8 cellular contexts compared by ENCODE assay signal in the genomic region with DNA sequence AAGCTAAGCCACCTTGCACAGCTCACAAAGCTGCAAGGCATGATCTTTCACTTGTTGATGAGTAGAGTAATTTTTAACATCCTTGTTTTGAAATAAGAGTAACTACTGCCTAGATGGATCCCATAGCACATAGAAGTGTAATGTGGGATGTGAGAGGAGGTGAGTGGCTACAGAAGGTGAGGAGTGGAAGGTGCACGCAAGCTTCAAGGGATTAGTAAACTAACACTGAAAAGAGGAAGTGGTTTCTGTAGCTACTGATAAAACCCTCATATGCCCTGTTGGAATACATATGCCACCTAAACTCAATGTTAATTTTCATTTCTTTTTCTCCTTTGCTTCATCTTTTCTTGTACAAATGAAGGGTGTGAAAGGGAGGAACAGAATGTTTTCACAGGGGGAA. TPM values are rescaled to one million over a fixed set of nuclear protein-coding genes. Genes with fewer than 3 reads are reported as not detected.
DNase-seq lines count a peak whose midpoint lies in the region; ATAC-seq and TF ChIP-seq lines count a peak whose summit lies in the region.
"Had no signal": no experiment of that assay in that cellular context is flagged by ENCODE, and none has a peak within 500 bp of the region (broad histone marks: within the 10 kb centered on the region; RNA-seq: fewer than 3 reads in every experiment).

No MANE protein-coding gene starts in this region.

- TF ChIP-seq EP300 in SK-N-SH (IDR thresholded peaks at IDR 0.05; ENCODE audit: borderline replicate concordance in 1 of 2, low read depth in 1 of 2, low read length in 1 of 2) = no peak

- 94% methylated on average over 1 of the region's 1 CpG for WGBS in SK-N-SH (ENCODE audit: low lambda C conversion rate)

- no peaks in the 10 kb centered on the region for H4K20me1 ChIP-seq in SK-N-SH (ENCODE audit: insufficient read depth)

- no peak overlapping the region for H3K4me2 ChIP-seq in SK-N-SH

- no peak overlapping the region for H3K9ac ChIP-seq in SK-N-SH

- no peaks in the 10 kb centered on the region for H3K36me3 Mint-ChIP-seq in nephron progenitor cell (ENCODE audit: low read depth)

- no peaks in the 10 kb centered on the region for H3K79me2 ChIP-seq in SK-N-SH (ENCODE audit: insufficient read depth)

- H2AFZ ChIP-seq in SK-N-SH (ENCODE audit: low read depth) = no peak overlapping the region

- H3K36me3 ChIP-seq in HEK293 (ENCODE audit: control insufficient read depth in 2 of 2, insufficient read depth in 1 of 2, low read length in 2 of 2) (no peaks in the 10 kb centered on the region), SK-N-SH (replicated peaks in 1 of 2; ENCODE audit: control insufficient read depth in 1 of 2, insufficient read depth in 2 of 2, low read length in 1 of 2) (no peaks in the 10 kb centered on the region), ascending aorta (no peaks in the 10 kb centered on the region)

- H3K9me3 ChIP-seq in HEK293 (ENCODE audit: control insufficient read depth, insufficient read depth, low read depth, low read length) (no peaks in the 10 kb centered on the region), SK-N-SH (no peaks in the 10 kb centered on the region), ascending aorta (no peaks in the 10 kb centered on the region)

- no peaks in the 10 kb centered on the region for H3K4me1 ChIP-seq in HEK293 (ENCODE audit: control insufficient read depth, insufficient read depth, low read length)
- H3K4me1 ChIP-seq in SK-N-SH (ENCODE audit: control insufficient read depth in 1 of 2, insufficient read depth in 2 of 2, low read depth in 1 of 2, low read length in 1 of 2) = peaks cover 0 to 10% of the 10 kb centered on the region in 2 experiments; a peak in 1 of 4 replicates
- no peaks in the 10 kb centered on the region for H3K4me1 ChIP-seq in ascending aorta

- H3K4me3 Mint-ChIP-seq in nephron progenitor cell = no peak overlapping the region

- POLR2A ChIA-PET in HEK293 (lab: Yijun Ruan, JAX) (interaction anchor here (0.9 kb wide), 1 partner anchor 22 kb away, joined by 3 read pairs; the partner anchor contains the start of gene CTSC), SK-N-SH (lab: Yijun Ruan, JAX) (no interaction called here)

- H3K27me3 ChIP-seq in SK-N-SH (ENCODE audit: insufficient read depth) (no peaks in the 10 kb centered on the region), ascending aorta (no peaks in the 10 kb centered on the region)

- peaks cover 14% of the 10 kb centered on the region for H3F3A ChIP-seq in SK-N-SH (replicated peaks; ENCODE audit: insufficient read depth)

- no peaks in the 10 kb centered on the region for H3K9me2 ChIP-seq in SK-N-SH

- ATAC-seq in GM18909 (IDR thresholded peaks at IDR 0.05; ENCODE audit: poor library complexity, unreplicated experiment) = peak; percentile 76

- CTCF ChIA-PET in HEK293 (lab: Yijun Ruan, JAX) (interaction anchor here (0.7 kb wide), 1 partner anchor 12 kb away, joined by 3 read pairs; no protein-coding TSS in a partner anchor), SK-N-SH (lab: Yijun Ruan, JAX) (no interaction called here)

- no peak overlapping the region for H3K4me3 ChIP-seq in HEK293 (ENCODE audit: low read depth, low read length)
- no peak overlapping the region for H3K4me3 ChIP-seq in SK-N-SH (ENCODE audit: low read depth in 2 of 2, low read length in 1 of 2)
- no peak overlapping the region for H3K4me3 ChIP-seq in ascending aorta

- H3K4me1 Mint-ChIP-seq in nephron progenitor cell = peaks cover 5% of the 10 kb centered on the region

- no peaks in the 10 kb centered on the region for H3K9me3 Mint-ChIP-seq in nephron progenitor cell

- H3K27me3 Mint-ChIP-seq in nephron progenitor cell (ENCODE audit: low read depth, poor library complexity) = peaks cover 2% of the 10 kb centered on the region

- peak; percentile 38 for DNase-seq in KG1 (lab: John Stamatoyannopoulos, UW)
- DNase-seq in kidney tubule cell (ENCODE audit: low spot score) = peak; percentile 49
- DNase-seq in nephron progenitor cell = no peak
- no peak for DNase-seq in SK-N-SH
- no peak for DNase-seq in ascending aorta (ENCODE audit: low spot score in 2 of 2)
- DNase-seq: posterior cingulate gyrus had no signal

- TF ChIP-seq CTCF in HEK293 (tag by site-specific recombination; IDR thresholded peaks at IDR 0.05) = no peak
- no peak for TF ChIP-seq CTCF in nephron progenitor cell (IDR thresholded peaks at IDR 0.05)
- TF ChIP-seq CTCF in SK-N-SH (IDR thresholded peaks at IDR 0.05) = no peak
- no peak for TF ChIP-seq CTCF in ascending aorta (IDR thresholded peaks at IDR 0.05)

- no peak overlapping the region for H3K27ac Mint-ChIP-seq in nephron progenitor cell

- TF ChIP-seq RAD21 in SK-N-SH (IDR thresholded peaks at IDR 0.05; ENCODE audit: low read length) = no peak

- intact Hi-C loops in ascending aorta (cut with DNase I) = no loop called here

- H3K27ac ChIP-seq in HEK293 (ENCODE audit: extremely low read depth, low read depth, low read length) = no peak overlapping the region
- H3K27ac ChIP-seq in SK-N-SH (ENCODE audit: low read depth in 2 of 2, low read length in 1 of 2) = no peak overlapping the region
- no peak overlapping the region for H3K27ac ChIP-seq in ascending aorta

TF ChIP-seq in HEK293, 187 proteins besides CTCF, POLR2A, EP300 and RAD21:
- TF ChIP-seq ZNF664 (tag by site-specific recombination; IDR thresholded peaks at IDR 0.05) (no peak), SCRT2 (tag by site-specific recombination; IDR thresholded peaks at IDR 0.05) (peak; percentile 39; the same call in 1 of the 2 replicates)

TF ChIP-seq in SK-N-SH, 30 proteins besides CTCF, POLR2A, EP300 and RAD21:
- no peak for TF ChIP-seq POLR2AphosphoS5 (IDR thresholded peaks at IDR 0.05; ENCODE audit: low read depth, low read length)
- no peak for TF ChIP-seq SMC3 (IDR thresholded peaks at IDR 0.05; ENCODE audit: low read depth, low read length)
- no peak for TF ChIP-seq FOXM1 (IDR thresholded peaks at IDR 0.05; ENCODE audit: low read depth)
TF ChIP-seq in SK-N-SH: peak in this region for 0.

RNA-seq across cellular contexts. Expression of gene CTSC, which starts 22.0 kb away (rescaled TPM):
- 101 and 104 TPM in 2 replicates for polyA plus RNA-seq in SK-N-SH (2012; rRNA removed)
- polyA plus RNA-seq in SK-N-SH (2012; cell fraction: cytosol; rRNA removed) = 92.4 and 111 TPM in 2 replicates
- polyA plus RNA-seq in SK-N-SH (2012; cell fraction: nucleus; rRNA removed) = 25.4 and 47.1 TPM in 2 replicates
- 164 TPM for total RNA-seq in ascending aorta

Comparison
In these comparisons a context has a peak if more than half of its experiments do, and no peak if none do; other contexts are left out.
1. DNase-seq: peak in KG1 (single experiment) and kidney tubule cell (single experiment); none in nephron progenitor cell (single experiment), SK-N-SH (single experiment) and ascending aorta (0 of 2).